30 cellular contexts compared by ENCODE assay signal in genomic region chr1:85054664-85055063, GRCh38. TPM values are rescaled to one million over a fixed set of nuclear protein-coding genes. Genes with fewer than 3 reads are reported as not detected.
"Had no signal": no experiment of that assay in that cellular context is flagged by ENCODE, and none has a peak within 500 bp of the region (broad histone marks: within the 10 kb centered on the region; RNA-seq: fewer than 3 reads in every experiment).

No MANE protein-coding gene starts in this region.

- H3K9me3 ChIP-seq: left lung, lower lobe of right lung, neutrophil, right atrium auricular region, right lobe of liver, tibial nerve, uterus had no signal

- FAIRE-seq: kidney had no signal

- H3K4me3 ChIP-seq: left lung, lower lobe of right lung, right atrium auricular region, right lobe of liver, smooth muscle cell, tibial nerve, uterus had no signal

- ATAC-seq: left colon; left lung; lower lobe of right lung; naive thymus-derived CD8-positive, alpha-beta T cell; right lobe of liver; stimulated activated memory B cell treated with anti-CD40 and anti-IgM and Interleukin-4, amounts not matched to agents 10 μg/mL and 1 μg/mL and 100 μg/mL, for 72 hours; stimulated activated naive CD8-positive, alpha-beta T cell treated with anti-CD3 and anti-CD28 coated beads, Interleukin-15, amount 100 ng/mL, for 72 hours had no signal

- DNase-seq: immature natural killer cell; kidney; left colon; left lung; lower lobe of right lung; mammary epithelial cell; mesenchymal stem cell; naive thymus-derived CD8-positive, alpha-beta T cell; occipital lobe; right lobe of liver; stimulated activated CD4-positive, alpha-beta T cell treated with anti-CD3 and anti-CD28 coated beads, Interleukin-1b, Interleukin-23, amount 100 ng/mL, for 48 hours; stimulated activated CD4-positive, alpha-beta T cell treated with anti-CD3 and anti-CD28 coated beads, Interleukin-2, amount 100 ng/mL, for 48 hours; stimulated activated CD4-positive, alpha-beta T cell treated with anti-CD3 and anti-CD28 coated beads, Interleukin-4, amount 100 ng/mL, for 4 hours; stimulated activated CD8-positive, alpha-beta memory T cell treated with anti-CD3 and anti-CD28 coated beads, Interleukin-4, amount 100 ng/mL, for 48 hours; stimulated activated naive CD4-positive, alpha-beta T cell treated with Interleukin-2 at 50 U/mL for 16 hours; stimulated activated naive CD8-positive, alpha-beta T cell treated with anti-CD3 and anti-CD28 coated beads, Interleukin-15, amount 100 ng/mL, for 72 hours; substantia nigra; uterus had no signal

- H3K4me1 ChIP-seq: left lung, lower lobe of right lung, parathyroid adenoma, right atrium auricular region, right lobe of liver, tibial nerve, uterus had no signal

- H3K27me3 ChIP-seq: right atrium auricular region had no signal

- H3K4me1 Mint-ChIP-seq: immature natural killer cell, neural crest cell had no signal

- H3K27ac ChIP-seq: left lung, lower lobe of right lung, neutrophil, parathyroid adenoma, right atrium auricular region, right lobe of liver, tibial nerve, uterus had no signal

- H3K4me3 Mint-ChIP-seq: immature natural killer cell; naive thymus-derived CD8-positive, alpha-beta T cell; nephron; neural crest cell; stimulated activated memory B cell treated with anti-CD40 and anti-IgM and Interleukin-4, amounts not matched to agents 10 μg/mL and 1 μg/mL and 100 μg/mL, for 72 hours; stimulated activated naive CD8-positive, alpha-beta T cell treated with anti-CD3 and anti-CD28 coated beads, Interleukin-15, amount 100 ng/mL, for 72 hours; type B pancreatic cell had no signal

- H3K27ac Mint-ChIP-seq: immature natural killer cell; naive thymus-derived CD8-positive, alpha-beta T cell; nephron; stimulated activated memory B cell treated with anti-CD40 and anti-IgM and Interleukin-4, amounts not matched to agents 10 μg/mL and 1 μg/mL and 100 μg/mL, for 72 hours; stimulated activated naive CD8-positive, alpha-beta T cell treated with anti-CD3 and anti-CD28 coated beads, Interleukin-15, amount 100 ng/mL, for 72 hours; type B pancreatic cell had no signal

- H3K9ac ChIP-seq: parathyroid adenoma had no signal

- H3K36me3 Mint-ChIP-seq: immature natural killer cell; naive thymus-derived CD8-positive, alpha-beta T cell; stimulated activated memory B cell treated with anti-CD40 and anti-IgM and Interleukin-4, amounts not matched to agents 10 μg/mL and 1 μg/mL and 100 μg/mL, for 72 hours; type B pancreatic cell had no signal

- H3K9me3 Mint-ChIP-seq: immature natural killer cell; naive thymus-derived CD8-positive, alpha-beta T cell; nephron; neural crest cell; stimulated activated memory B cell treated with anti-CD40 and anti-IgM and Interleukin-4, amounts not matched to agents 10 μg/mL and 1 μg/mL and 100 μg/mL, for 72 hours; stimulated activated naive CD8-positive, alpha-beta T cell treated with anti-CD3 and anti-CD28 coated beads, Interleukin-15, amount 100 ng/mL, for 72 hours; type B pancreatic cell had no signal

- H3K36me3 ChIP-seq: left lung, lower lobe of right lung, neutrophil, right atrium auricular region, right lobe of liver, tibial nerve, uterus had no signal

RNA-seq across cellular contexts. Expression of gene MCOLN3, which starts 6.4 kb away (rescaled TPM):
- total RNA-seq: naive thymus-derived CD8-positive, alpha-beta T cell; occipital lobe; osteocyte; temporal lobe had no signal
- polyA plus RNA-seq: immature natural killer cell had no signal

RNA-seq across cellular contexts. Expression of gene MCOLN2, which starts 57.8 kb away (rescaled TPM):
- total RNA-seq: occipital lobe, osteocyte, skeletal muscle tissue, smooth muscle cell, temporal lobe had no signal
- polyA plus RNA-seq: smooth muscle cell had no signal
